In the genomic region with DNA sequence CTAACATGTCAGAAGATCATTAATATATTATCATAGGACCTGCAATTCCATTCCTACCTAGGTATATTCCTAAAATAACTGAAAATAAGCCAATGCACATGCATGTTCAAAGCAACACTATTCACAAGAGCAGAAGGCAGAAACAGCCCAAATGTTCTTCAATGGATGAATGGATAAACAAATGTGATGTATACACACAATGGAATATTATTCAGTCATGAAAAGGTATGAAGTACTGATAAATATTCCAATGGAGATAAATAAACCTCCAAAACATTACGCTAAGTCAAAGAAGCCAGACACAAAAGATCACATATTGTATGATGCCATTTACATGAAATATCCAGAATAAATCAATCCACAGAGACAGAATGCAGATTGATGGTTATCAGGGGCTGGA, we compare ENCODE assay signal across 2 cellular contexts.
A peak's percentile ranks its signal among the peaks of the same experiment; 100 is the strongest.
TF ChIP-seq lines count a peak whose summit lies in the region.

No MANE protein-coding gene starts in this region.

TF ChIP-seq in HEK293, 187 proteins besides CTCF, POLR2A, EP300 and RAD21:
- TF ChIP-seq ZNF513 (tag by site-specific recombination; IDR thresholded peaks at IDR 0.05) (no peak), ZNF157 (tag by site-specific recombination; IDR thresholded peaks at IDR 0.05) (no peak), ZNF707 (tag by site-specific recombination; IDR thresholded peaks at IDR 0.05) (no peak), ZNF311 (tag by site-specific recombination; IDR thresholded peaks at IDR 0.05; ENCODE audit: borderline replicate concordance) (no peak), ZNF777 (tag by site-specific recombination; IDR thresholded peaks at IDR 0.05; ENCODE audit: borderline replicate concordance) (no peak), ZNF155 (tag by site-specific recombination; IDR thresholded peaks at IDR 0.05) (no peak), ZXDB (tag by site-specific recombination; IDR thresholded peaks at IDR 0.05) (no peak), GLIS2 (tag by site-specific recombination; IDR thresholded peaks at IDR 0.05) (no peak), ZNF610 (tag by site-specific recombination; IDR thresholded peaks at IDR 0.05; ENCODE audit: borderline replicate concordance) (no peak), INSM2 (tag by site-specific recombination; IDR thresholded peaks at IDR 0.05) (no peak), ZNF701 (tag by site-specific recombination; IDR thresholded peaks at IDR 0.05) (no peak), ZNF146 (tag by site-specific recombination; IDR thresholded peaks at IDR 0.05) (peak; percentile 91), ZNF521 (tag by site-specific recombination; IDR thresholded peaks at IDR 0.05) (no peak)
- TF ChIP-seq, protein P1, sequence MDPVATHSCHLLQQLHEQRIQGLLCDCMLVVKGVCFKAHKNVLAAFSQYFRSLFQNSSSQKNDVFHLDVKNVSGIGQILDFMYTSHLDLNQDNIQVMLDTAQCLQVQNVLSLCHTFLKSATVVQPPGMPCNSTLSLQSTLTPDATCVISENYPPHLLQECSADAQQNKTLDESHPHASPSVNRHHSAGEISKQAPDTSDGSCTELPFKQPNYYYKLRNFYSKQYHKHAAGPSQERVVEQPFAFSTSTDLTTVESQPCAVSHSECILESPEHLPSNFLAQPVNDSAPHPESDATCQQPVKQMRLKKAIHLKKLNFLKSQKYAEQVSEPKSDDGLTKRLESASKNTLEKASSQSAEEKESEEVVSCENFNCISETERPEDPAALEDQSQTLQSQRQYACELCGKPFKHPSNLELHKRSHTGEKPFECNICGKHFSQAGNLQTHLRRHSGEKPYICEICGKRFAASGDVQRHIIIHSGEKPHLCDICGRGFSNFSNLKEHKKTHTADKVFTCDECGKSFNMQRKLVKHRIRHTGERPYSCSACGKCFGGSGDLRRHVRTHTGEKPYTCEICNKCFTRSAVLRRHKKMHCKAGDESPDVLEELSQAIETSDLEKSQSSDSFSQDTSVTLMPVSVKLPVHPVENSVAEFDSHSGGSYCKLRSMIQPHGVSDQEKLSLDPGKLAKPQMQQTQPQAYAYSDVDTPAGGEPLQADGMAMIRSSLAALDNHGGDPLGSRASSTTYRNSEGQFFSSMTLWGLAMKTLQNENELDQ (tag by site-specific recombination; IDR thresholded peaks at IDR 0.05; ENCODE audit: low read depth) = no peak
- TF ChIP-seq, protein P2, sequence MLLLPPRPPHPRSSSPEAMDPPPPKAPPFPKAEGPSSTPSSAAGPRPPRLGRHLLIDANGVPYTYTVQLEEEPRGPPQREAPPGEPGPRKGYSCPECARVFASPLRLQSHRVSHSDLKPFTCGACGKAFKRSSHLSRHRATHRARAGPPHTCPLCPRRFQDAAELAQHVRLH (tag by site-specific recombination; IDR thresholded peaks at IDR 0.05) = 0 out of 2 replicates have a peak, but pooled peaks have one; percentile 23

TF ChIP-seq in K562, 482 proteins besides CTCF, POLR2A, EP300 and RAD21:
- TF ChIP-seq PTTG1 (tag; IDR thresholded peaks at IDR 0.05; ENCODE audit: low read depth) (no peak), NFIX (CRISPR knock-in tag; IDR thresholded peaks at IDR 0.05; ENCODE audit: low read depth) (no peak), ZNF146 (CRISPR knock-in tag; IDR thresholded peaks at IDR 0.05; ENCODE audit: unreplicated experiment) (peak; percentile 52), EHMT2 (IDR thresholded peaks at IDR 0.05) (no peak)
